ENCODE assay signal across 1 cellular context in the genomic region with DNA sequence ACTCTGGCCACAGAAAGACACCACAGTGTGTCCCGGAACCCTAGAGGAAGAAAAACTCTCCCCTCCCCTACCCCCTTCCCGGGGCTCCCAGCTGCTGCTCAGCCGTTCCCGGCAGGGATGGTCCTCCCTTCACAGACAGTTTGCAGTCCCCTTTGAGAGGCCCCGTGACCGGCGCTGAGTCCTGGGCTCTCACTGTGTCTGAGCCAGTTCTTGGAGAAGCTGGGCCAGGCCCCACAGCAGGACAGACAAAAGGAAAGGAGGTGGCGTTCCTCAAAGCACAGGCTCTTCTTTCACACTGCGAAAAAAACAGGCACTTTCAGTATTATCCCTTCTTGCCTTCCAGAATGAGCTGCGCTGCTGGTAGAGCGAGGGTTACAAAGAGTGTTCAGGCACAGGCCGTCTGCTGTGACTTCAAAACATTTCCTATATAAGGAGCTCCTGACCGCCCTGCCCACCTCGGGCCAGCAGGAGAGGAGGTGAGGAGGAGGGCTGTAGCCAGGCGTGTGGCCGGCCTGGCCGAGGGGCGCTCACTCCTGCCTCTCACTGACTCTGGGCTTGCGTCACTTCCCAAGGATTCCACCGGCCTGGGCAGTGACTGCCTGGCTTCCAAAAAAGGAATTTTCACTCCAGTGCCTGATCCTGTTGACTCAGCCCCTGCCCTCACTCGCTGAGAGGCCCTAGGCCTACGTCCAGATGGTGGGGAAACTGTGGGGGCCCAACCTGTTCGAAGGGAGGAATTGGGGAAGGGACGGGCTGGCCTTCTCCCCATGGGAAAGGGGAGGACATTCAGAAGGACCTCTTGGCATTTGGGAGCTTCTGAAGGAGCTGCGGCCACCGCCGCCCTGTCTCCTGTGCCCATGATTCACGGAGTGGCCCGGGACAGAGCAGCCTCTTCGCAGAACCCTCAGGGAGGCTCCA.
TF ChIP-seq lines count a peak whose summit lies in the region.

No MANE protein-coding gene starts in this region.

TF ChIP-seq in Ishikawa, 13 proteins besides CTCF, POLR2A, EP300 and RAD21 (continued from another document):
- TF ChIP-seq, protein P1, sequence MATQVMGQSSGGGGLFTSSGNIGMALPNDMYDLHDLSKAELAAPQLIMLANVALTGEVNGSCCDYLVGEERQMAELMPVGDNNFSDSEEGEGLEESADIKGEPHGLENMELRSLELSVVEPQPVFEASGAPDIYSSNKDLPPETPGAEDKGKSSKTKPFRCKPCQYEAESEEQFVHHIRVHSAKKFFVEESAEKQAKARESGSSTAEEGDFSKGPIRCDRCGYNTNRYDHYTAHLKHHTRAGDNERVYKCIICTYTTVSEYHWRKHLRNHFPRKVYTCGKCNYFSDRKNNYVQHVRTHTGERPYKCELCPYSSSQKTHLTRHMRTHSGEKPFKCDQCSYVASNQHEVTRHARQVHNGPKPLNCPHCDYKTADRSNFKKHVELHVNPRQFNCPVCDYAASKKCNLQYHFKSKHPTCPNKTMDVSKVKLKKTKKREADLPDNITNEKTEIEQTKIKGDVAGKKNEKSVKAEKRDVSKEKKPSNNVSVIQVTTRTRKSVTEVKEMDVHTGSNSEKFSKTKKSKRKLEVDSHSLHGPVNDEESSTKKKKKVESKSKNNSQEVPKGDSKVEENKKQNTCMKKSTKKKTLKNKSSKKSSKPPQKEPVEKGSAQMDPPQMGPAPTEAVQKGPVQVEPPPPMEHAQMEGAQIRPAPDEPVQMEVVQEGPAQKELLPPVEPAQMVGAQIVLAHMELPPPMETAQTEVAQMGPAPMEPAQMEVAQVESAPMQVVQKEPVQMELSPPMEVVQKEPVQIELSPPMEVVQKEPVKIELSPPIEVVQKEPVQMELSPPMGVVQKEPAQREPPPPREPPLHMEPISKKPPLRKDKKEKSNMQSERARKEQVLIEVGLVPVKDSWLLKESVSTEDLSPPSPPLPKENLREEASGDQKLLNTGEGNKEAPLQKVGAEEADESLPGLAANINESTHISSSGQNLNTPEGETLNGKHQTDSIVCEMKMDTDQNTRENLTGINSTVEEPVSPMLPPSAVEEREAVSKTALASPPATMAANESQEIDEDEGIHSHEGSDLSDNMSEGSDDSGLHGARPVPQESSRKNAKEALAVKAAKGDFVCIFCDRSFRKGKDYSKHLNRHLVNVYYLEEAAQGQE (IDR thresholded peaks at IDR 0.05; ENCODE audit: low read depth) = no peak
